8 cellular contexts compared by ENCODE assay signal in the genomic region with DNA sequence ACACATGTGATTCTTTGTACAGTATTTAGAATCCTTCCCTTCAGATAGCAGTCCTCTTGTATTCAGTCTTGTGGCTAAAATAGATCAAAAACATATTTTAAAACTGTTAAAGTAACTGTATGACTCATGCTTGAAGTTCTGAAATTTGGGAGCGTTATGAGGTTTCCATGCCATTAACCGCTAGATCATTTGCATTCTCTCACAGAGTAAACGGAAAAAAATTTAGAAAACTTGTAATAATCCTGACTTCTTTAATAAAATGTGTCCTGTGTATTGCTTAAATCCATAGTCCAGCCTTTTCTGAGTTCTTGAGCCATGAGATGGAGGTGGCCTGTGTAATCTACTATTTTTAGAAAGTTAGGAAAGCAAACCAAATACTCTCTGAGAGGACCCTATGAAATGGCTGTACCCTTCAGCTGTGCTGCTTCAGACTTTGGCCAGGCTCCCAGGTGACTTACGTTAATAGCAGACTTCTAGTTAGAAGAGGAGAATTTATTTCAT. TPM values are rescaled to one million over a fixed set of nuclear protein-coding genes. Genes with fewer than 3 reads are reported as not detected.
DNase-seq lines count a peak whose midpoint lies in the region; ATAC-seq lines count a peak whose summit lies in the region.

No MANE protein-coding gene starts in this region.

- H3K27ac ChIP-seq in right cardiac atrium (ENCODE audit: low read length), result peak overlapping the region; percentile 78

- H3K27me3 Mint-ChIP-seq in activated CD4-positive, alpha-beta memory T cell treated with anti-CD3 and anti-CD28 coated beads for 36 hours, result no peaks in the 10 kb centered on the region

- peak overlapping the region; percentile 52 for H3K27ac Mint-ChIP-seq in activated CD4-positive, alpha-beta memory T cell treated with anti-CD3 and anti-CD28 coated beads for 36 hours

- H3K4me3 ChIP-seq in right cardiac atrium (ENCODE audit: low read length), result peak overlapping the region; percentile 50

- H3K4me3 Mint-ChIP-seq in activated CD4-positive, alpha-beta memory T cell treated with anti-CD3 and anti-CD28 coated beads for 36 hours, result peak overlapping the region; percentile 43

- CTCF ChIA-PET in activated CD4-positive, alpha-beta memory T cell treated with anti-CD3 and anti-CD28 coated beads for 36 hours (lab: Charles Lee), result interaction anchor here (0.7 to 1.0 kb wide), 2 partner anchors 14 to 55 kb away, joined by 3 to 4 read pairs; no protein-coding TSS in a partner anchor

- peak; percentile 50 for DNase-seq in CD1c-positive myeloid dendritic cell (ENCODE audit: extremely low spot score)
- DNase-seq in activated CD4-positive, alpha-beta memory T cell treated with anti-CD3 and anti-CD28 coated beads for 36 hours, result no peak
- DNase-seq in right cardiac atrium, result peak; percentile 68 to 83 (median 71)
- peak; percentile 83 for DNase-seq in stromal cell of bone marrow (ENCODE audit: low read depth)
- no peak for DNase-seq in globus pallidus (ENCODE audit: low spot score)
- DNase-seq in AML-193 (lab: John Stamatoyannopoulos, UW), result no peak

- H3K4me1 Mint-ChIP-seq in activated CD4-positive, alpha-beta memory T cell treated with anti-CD3 and anti-CD28 coated beads for 36 hours (ENCODE audit: low read depth), result peaks cover 83% of the 10 kb centered on the region

- H3K9me3 ChIP-seq in right cardiac atrium (ENCODE audit: control insufficient read depth, low read length), result no peaks in the 10 kb centered on the region

- POLR2A ChIA-PET in activated CD4-positive, alpha-beta memory T cell treated with anti-CD3 and anti-CD28 coated beads for 36 hours (lab: Charles Lee), result no interaction called here

- H3K4me1 ChIP-seq in right cardiac atrium (ENCODE audit: control insufficient read depth, insufficient read depth, low read length), result peaks cover 8% of the 10 kb centered on the region

- no peaks in the 10 kb centered on the region for H3K9me3 Mint-ChIP-seq in activated CD4-positive, alpha-beta memory T cell treated with anti-CD3 and anti-CD28 coated beads for 36 hours

- no peaks in the 10 kb centered on the region for H3K27me3 ChIP-seq in right cardiac atrium (ENCODE audit: control insufficient read depth, insufficient read depth)

- intact Hi-C loops in activated CD4-positive, alpha-beta memory T cell treated with anti-CD3 and anti-CD28 coated beads for 36 hours (cut with micrococcal nuclease), result loop anchor here (1.0 to 2.0 kb wide), 3 partner anchors 8 to 28 kb away; no protein-coding TSS in a partner anchor
- intact Hi-C loops in right cardiac atrium (cut with DNase I), result loop anchor here in 1 of 4 donors (10.0 kb wide), 1 partner anchor 132 kb away; no protein-coding TSS in a partner anchor

- peaks cover 42% of the 10 kb centered on the region for H3K36me3 Mint-ChIP-seq in activated CD4-positive, alpha-beta memory T cell treated with anti-CD3 and anti-CD28 coated beads for 36 hours

- 25% methylated on average over 4 of the region's 4 CpGs for WGBS in right cardiac atrium

- ATAC-seq in GM19463 (IDR thresholded peaks at IDR 0.05; ENCODE audit: unreplicated experiment) (peak; percentile 57), HG03439 (IDR thresholded peaks at IDR 0.05; ENCODE audit: unreplicated experiment) (peak; percentile 62), right cardiac atrium (peak; percentile 75 to 76)

RNA-seq across cellular contexts. Expression of a gene that starts 33.8 kb away (rescaled TPM):
- total RNA-seq in activated CD4-positive, alpha-beta memory T cell treated with anti-CD3 and anti-CD28 coated beads for 36 hours, result 100 to 1,000 TPM; 290 to 302 TPM
- 100 to 1,000 TPM; 142 to 160 (median 154) TPM for total RNA-seq in right cardiac atrium
- polyA plus RNA-seq in right cardiac atrium, result 52.7 TPM

Comparison
In these comparisons a context has a peak if more than half of its experiments do, and no peak if none do; other contexts are left out.
1. DNase-seq: peak in CD1c-positive myeloid dendritic cell (single experiment), right cardiac atrium (3 of 3) and stromal cell of bone marrow (single experiment); none in activated CD4-positive, alpha-beta memory T cell treated with anti-CD3 and anti-CD28 coated beads for 36 hours (single experiment), globus pallidus (single experiment) and AML-193 (0 of 2).
2. Peak in every context shown above with its lines, with median percentiles within 50 percentile points of each other: ATAC-seq.